Comparison of ENCODE assay signal across 1 cellular context in the genomic region with DNA sequence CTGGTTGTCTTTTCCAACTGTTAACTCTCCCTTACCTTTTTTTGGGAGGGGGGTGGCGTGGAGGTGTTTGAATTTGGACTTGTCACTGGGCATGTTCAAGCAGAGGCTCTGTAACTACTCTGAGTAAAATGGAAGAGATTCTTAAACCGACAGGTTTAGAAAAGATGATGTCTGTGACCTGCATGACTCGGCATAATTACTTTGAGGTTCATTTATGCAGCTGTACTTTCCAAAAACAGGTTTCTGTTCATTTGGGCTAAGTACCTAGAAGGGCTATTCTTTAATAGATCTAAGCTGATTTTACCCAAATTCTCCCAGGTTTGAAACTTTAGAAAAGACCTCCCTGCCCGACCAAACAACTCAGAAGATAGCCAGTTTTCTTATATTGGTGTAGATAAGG.
TF ChIP-seq lines count a peak whose summit lies in the region.

No MANE protein-coding gene starts in this region.

TF ChIP-seq in GM23338, 12 proteins besides CTCF, POLR2A, EP300 and RAD21 (continued from another document):
- TF ChIP-seq, protein P1, sequence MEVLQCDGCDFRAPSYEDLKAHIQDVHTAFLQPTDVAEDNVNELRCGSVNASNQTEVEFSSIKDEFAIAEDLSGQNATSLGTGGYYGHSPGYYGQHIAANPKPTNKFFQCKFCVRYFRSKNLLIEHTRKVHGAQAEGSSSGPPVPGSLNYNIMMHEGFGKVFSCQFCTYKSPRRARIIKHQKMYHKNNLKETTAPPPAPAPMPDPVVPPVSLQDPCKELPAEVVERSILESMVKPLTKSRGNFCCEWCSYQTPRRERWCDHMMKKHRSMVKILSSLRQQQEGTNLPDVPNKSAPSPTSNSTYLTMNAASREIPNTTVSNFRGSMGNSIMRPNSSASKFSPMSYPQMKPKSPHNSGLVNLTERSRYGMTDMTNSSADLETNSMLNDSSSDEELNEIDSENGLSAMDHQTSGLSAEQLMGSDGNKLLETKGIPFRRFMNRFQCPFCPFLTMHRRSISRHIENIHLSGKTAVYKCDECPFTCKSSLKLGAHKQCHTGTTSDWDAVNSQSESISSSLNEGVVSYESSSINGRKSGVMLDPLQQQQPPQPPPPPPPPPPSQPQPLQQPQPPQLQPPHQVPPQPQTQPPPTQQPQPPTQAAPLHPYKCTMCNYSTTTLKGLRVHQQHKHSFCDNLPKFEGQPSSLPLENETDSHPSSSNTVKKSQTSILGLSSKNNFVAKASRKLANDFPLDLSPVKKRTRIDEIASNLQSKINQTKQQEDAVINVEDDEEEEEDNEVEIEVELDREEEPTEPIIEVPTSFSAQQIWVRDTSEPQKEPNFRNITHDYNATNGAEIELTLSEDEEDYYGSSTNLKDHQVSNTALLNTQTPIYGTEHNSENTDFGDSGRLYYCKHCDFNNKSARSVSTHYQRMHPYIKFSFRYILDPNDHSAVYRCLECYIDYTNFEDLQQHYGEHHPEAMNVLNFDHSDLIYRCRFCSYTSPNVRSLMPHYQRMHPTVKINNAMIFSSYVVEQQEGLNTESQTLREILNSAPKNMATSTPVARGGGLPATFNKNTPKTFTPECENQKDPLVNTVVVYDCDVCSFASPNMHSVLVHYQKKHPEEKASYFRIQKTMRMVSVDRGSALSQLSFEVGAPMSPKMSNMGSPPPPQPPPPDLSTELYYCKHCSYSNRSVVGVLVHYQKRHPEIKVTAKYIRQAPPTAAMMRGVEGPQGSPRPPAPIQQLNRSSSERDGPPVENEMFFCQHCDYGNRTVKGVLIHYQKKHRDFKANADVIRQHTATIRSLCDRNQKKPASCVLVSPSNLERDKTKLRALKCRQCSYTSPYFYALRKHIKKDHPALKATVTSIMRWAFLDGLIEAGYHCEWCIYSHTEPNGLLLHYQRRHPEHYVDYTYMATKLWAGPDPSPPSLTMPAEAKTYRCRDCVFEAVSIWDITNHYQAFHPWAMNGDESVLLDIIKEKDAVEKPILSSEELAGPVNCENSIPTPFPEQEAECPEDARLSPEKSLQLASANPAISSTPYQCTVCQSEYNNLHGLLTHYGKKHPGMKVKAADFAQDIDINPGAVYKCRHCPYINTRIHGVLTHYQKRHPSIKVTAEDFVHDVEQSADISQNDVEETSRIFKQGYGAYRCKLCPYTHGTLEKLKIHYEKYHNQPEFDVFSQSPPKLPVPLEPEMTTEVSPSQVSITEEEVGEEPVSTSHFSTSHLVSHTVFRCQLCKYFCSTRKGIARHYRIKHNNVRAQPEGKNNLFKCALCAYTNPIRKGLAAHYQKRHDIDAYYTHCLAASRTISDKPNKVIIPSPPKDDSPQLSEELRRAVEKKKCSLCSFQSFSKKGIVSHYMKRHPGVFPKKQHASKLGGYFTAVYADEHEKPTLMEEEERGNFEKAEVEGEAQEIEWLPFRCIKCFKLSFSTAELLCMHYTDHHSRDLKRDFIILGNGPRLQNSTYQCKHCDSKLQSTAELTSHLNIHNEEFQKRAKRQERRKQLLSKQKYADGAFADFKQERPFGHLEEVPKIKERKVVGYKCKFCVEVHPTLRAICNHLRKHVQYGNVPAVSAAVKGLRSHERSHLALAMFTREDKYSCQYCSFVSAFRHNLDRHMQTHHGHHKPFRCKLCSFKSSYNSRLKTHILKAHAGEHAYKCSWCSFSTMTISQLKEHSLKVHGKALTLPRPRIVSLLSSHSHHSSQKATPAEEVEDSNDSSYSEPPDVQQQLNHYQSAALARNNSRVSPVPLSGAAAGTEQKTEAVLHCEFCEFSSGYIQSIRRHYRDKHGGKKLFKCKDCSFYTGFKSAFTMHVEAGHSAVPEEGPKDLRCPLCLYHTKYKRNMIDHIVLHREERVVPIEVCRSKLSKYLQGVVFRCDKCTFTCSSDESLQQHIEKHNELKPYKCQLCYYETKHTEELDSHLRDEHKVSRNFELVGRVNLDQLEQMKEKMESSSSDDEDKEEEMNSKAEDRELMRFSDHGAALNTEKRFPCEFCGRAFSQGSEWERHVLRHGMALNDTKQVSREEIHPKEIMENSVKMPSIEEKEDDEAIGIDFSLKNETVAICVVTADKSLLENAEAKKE (CRISPR knock-in tag; IDR thresholded peaks at IDR 0.05), result no peak
- TF ChIP-seq EZH2 (IDR thresholded peaks at IDR 0.05; ENCODE audit: low read depth, unreplicated experiment) (no peak), ZNF114 (CRISPR knock-in tag; IDR thresholded peaks at IDR 0.05) (no peak), CREB1 (CRISPR knock-in tag; IDR thresholded peaks at IDR 0.05; ENCODE audit: low read depth) (no peak), ZNF331 (CRISPR knock-in tag; IDR thresholded peaks at IDR 0.05; ENCODE audit: low read depth) (no peak), JUNB (IDR thresholded peaks at IDR 0.05; ENCODE audit: unreplicated experiment) (no peak), POLR2AphosphoS5 (IDR thresholded peaks at IDR 0.05; ENCODE audit: low read depth) (no peak), NANOG (IDR thresholded peaks at IDR 0.05; ENCODE audit: borderline replicate concordance) (no peak), STAT1 (IDR thresholded peaks at IDR 0.05; ENCODE audit: unreplicated experiment) (no peak)
- TF ChIP-seq, protein P2, sequence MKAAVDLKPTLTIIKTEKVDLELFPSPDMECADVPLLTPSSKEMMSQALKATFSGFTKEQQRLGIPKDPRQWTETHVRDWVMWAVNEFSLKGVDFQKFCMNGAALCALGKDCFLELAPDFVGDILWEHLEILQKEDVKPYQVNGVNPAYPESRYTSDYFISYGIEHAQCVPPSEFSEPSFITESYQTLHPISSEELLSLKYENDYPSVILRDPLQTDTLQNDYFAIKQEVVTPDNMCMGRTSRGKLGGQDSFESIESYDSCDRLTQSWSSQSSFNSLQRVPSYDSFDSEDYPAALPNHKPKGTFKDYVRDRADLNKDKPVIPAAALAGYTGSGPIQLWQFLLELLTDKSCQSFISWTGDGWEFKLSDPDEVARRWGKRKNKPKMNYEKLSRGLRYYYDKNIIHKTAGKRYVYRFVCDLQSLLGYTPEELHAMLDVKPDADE (IDR thresholded peaks at IDR 0.05), result no peak
